In the genomic region with DNA sequence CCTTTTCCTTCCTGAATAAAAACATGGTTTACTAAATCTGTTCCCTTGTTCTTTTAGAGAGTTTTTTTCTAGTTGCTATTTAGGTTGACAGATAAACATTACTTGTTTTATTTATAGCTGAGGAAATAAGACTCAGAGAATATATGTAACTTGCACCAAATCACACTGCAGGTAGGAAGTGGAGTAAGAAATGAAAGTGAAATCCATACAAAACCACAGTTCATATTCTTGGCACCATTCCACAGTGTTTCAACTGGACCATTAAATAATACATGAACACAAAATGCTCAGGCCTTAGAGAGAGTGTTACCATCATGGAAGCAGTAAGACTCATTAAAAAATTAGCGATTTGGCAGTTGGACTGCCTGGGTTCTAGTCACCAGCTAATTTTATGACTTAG, we compare ENCODE assay signal across 24 cellular contexts.
DNase-seq lines count a peak whose midpoint lies in the region; ATAC-seq and TF ChIP-seq lines count a peak whose summit lies in the region.
"Had no signal": no experiment of that assay in that cellular context is flagged by ENCODE, and none has a peak within 500 bp of the region (broad histone marks: within the 10 kb centered on the region; RNA-seq: fewer than 3 reads in every experiment).

No MANE protein-coding gene starts in this region.

- POLR2A ChIA-PET in CD8-positive, alpha-beta memory T cell (lab: Charles Lee) = no interaction called here

- no peak overlapping the region for H3K27ac ChIP-seq in DND-41 (ENCODE audit: low read length)
- no peak overlapping the region for H3K27ac ChIP-seq in MM.1S (ENCODE audit: low read length)
- no peak overlapping the region for H3K27ac ChIP-seq in CD8-positive, alpha-beta memory T cell (ENCODE audit: low read depth, low read length)
- no peak overlapping the region for H3K27ac ChIP-seq in esophagus squamous epithelium
- H3K27ac ChIP-seq: gastroesophageal sphincter, thoracic aorta, uterus had no signal

- DNase-seq in DND-41 = no peak
- peak; percentile 40 for DNase-seq in MM.1S
- DNase-seq in astrocyte of the spinal cord (ENCODE audit: low read depth, low spot score) = peak; percentile 47
- peak; percentile 14 for DNase-seq in kidney tubule cell (ENCODE audit: low spot score)
- no peak for DNase-seq in CD8-positive, alpha-beta memory T cell
- no peak for DNase-seq in esophagus squamous epithelium (lab: John Stamatoyannopoulos, UW)
- DNase-seq in DMS153 treated with DMSO at 0.1 percent for 48 hours (lab: John Stamatoyannopoulos, UW; ENCODE audit: unreplicated experiment) = no peak
- DNase-seq: activated B cell treated with CpG ODN at 0.5 μM for 24 hours; cerebellar nuclear complex; GDM1; kidney; NCI-H774; posterior cingulate gyrus; SHP77; stimulated activated naive CD4-positive, alpha-beta T cell treated with Interleukin-2 at 50 U/mL for 16 hours; SW 1271; uterus had no signal

- H3K9me3 Mint-ChIP-seq in CD8-positive, alpha-beta memory T cell = peaks cover 2 to 14% (median 6%) of the 10 kb centered on the region in 5 donors

- H3K79me2 ChIP-seq in DND-41 (ENCODE audit: insufficient read depth, low read length) (no peaks in the 10 kb centered on the region), MM.1S (ENCODE audit: low read length) (no peaks in the 10 kb centered on the region)

- H3K4me1 ChIP-seq in DND-41 (ENCODE audit: insufficient read depth, low read length) (peaks cover 4% of the 10 kb centered on the region; the same call in 1 of the 2 replicates), MM.1S (ENCODE audit: low read length) (no peaks in the 10 kb centered on the region), esophagus squamous epithelium (no peaks in the 10 kb centered on the region)
- no peaks in the 10 kb centered on the region for H3K4me1 ChIP-seq in CD8-positive, alpha-beta memory T cell (ENCODE audit: insufficient read depth, low read length)
- H3K4me1 ChIP-seq: gastroesophageal sphincter, uterus had no signal

- H3K4me1 Mint-ChIP-seq in CD8-positive, alpha-beta memory T cell = no peaks in the 10 kb centered on the region
- H3K4me1 Mint-ChIP-seq: activated B cell treated with CpG ODN at 0.5 μM for 24 hours; activated naive CD4-positive, alpha-beta T cell treated with anti-CD3 and anti-CD28 coated beads, Interleukin-2, amount 50 U/mL, for 24 hours; CD14-positive monocyte had no signal

- H3K27me3 ChIP-seq in DND-41 (ENCODE audit: insufficient read depth, low read length, poor library complexity) (no peaks in the 10 kb centered on the region), MM.1S (replicated peaks; ENCODE audit: insufficient read depth, low read length) (no peaks in the 10 kb centered on the region), esophagus squamous epithelium (no peaks in the 10 kb centered on the region)
- no peaks in the 10 kb centered on the region for H3K27me3 ChIP-seq in CD8-positive, alpha-beta memory T cell (ENCODE audit: insufficient read depth, low read length, poor library complexity, severe bottlenecking)
- H3K27me3 ChIP-seq: gastroesophageal sphincter, uterus had no signal

- no peaks in the 10 kb centered on the region for H3F3A ChIP-seq in MM.1S (ENCODE audit: insufficient read depth, low read length)

- in situ Hi-C loops in astrocyte of the spinal cord (cut with HindIII; ENCODE audit: low sequenced_read_pairs) = no loop called here

- no peaks in the 10 kb centered on the region for H3K36me3 ChIP-seq in DND-41 (ENCODE audit: insufficient read depth, low read length)
- H3K36me3 ChIP-seq in MM.1S (replicated peaks; ENCODE audit: insufficient read depth, low read length) = no peaks in the 10 kb centered on the region
- H3K36me3 ChIP-seq in CD8-positive, alpha-beta memory T cell (ENCODE audit: insufficient read depth, low read length) = no peaks in the 10 kb centered on the region
- H3K36me3 ChIP-seq in esophagus squamous epithelium = no peaks in the 10 kb centered on the region
- H3K36me3 ChIP-seq: gastroesophageal sphincter, thoracic aorta, uterus had no signal

- no peaks in the 10 kb centered on the region for H3K27me3 Mint-ChIP-seq in CD8-positive, alpha-beta memory T cell
- H3K27me3 Mint-ChIP-seq: activated B cell treated with CpG ODN at 0.5 μM for 24 hours; activated naive CD4-positive, alpha-beta T cell treated with anti-CD3 and anti-CD28 coated beads, Interleukin-2, amount 50 U/mL, for 24 hours had no signal

- CTCF ChIA-PET in CD8-positive, alpha-beta memory T cell (lab: Charles Lee) = no interaction called here

- H3K4me3 Mint-ChIP-seq in CD8-positive, alpha-beta memory T cell = no peak overlapping the region
- H3K4me3 Mint-ChIP-seq: activated B cell treated with CpG ODN at 0.5 μM for 24 hours; activated naive CD4-positive, alpha-beta T cell treated with anti-CD3 and anti-CD28 coated beads, Interleukin-2, amount 50 U/mL, for 24 hours; activated T-helper 1 cell treated with anti-CD3 and anti-CD28 coated beads, Interleukin-12 subunit alpha, Interleukin-12 subunit beta, Interleukin-2, Interleukin-4 antibody, amounts not matched to agents 30 ng/mL and 10 ng/mL and 1 ng/mL, durations not matched to agents 14 hours and 24 hours and 36 hours; CD14-positive monocyte had no signal

- H3K9me2 ChIP-seq in MM.1S (replicated peaks; ENCODE audit: insufficient read depth, low read length) = no peaks in the 10 kb centered on the region

- 83 to 89% methylated on average over 1 of the region's 1 CpG for WGBS in esophagus squamous epithelium, 2 donors

- H4K20me1 ChIP-seq in DND-41 (ENCODE audit: insufficient read depth, low read length) (no peaks in the 10 kb centered on the region), MM.1S (ENCODE audit: insufficient read depth, low read length) (no peaks in the 10 kb centered on the region)

- H3K4me3 ChIP-seq in DND-41 (ENCODE audit: low read depth in 1 of 2, low read length in 2 of 2) (no peak overlapping the region), MM.1S (ENCODE audit: low read length) (no peak overlapping the region), astrocyte of the spinal cord (ENCODE audit: low read depth, low read length) (no peak overlapping the region), esophagus squamous epithelium (no peak overlapping the region)
- H3K4me3 ChIP-seq in CD8-positive, alpha-beta memory T cell (ENCODE audit: low read length) = no peak overlapping the region
- H3K4me3 ChIP-seq: gastroesophageal sphincter, lung, thoracic aorta, uterus had no signal

- peak; percentile 78 for ATAC-seq in DND-41 (ENCODE audit: insufficient read depth, low read depth)
- ATAC-seq: gastroesophageal sphincter, sciatic nerve had no signal

- no peaks in the 10 kb centered on the region for H3K36me3 Mint-ChIP-seq in CD8-positive, alpha-beta memory T cell
- H3K36me3 Mint-ChIP-seq: activated naive CD4-positive, alpha-beta T cell treated with anti-CD3 and anti-CD28 coated beads, Interleukin-2, amount 50 U/mL, for 24 hours; CD14-positive monocyte had no signal

- H3K4me2 ChIP-seq in DND-41 (ENCODE audit: insufficient read depth, low read length) (no peak overlapping the region), MM.1S (ENCODE audit: low read depth, low read length) (no peak overlapping the region)

- no peak overlapping the region for H3K9ac ChIP-seq in DND-41 (ENCODE audit: low read depth, low read length)
- H3K9ac ChIP-seq in MM.1S (ENCODE audit: low read length) = no peak overlapping the region

- H3K9me3 ChIP-seq in DND-41 (ENCODE audit: insufficient read depth, low read length, severe bottlenecking) (peaks cover 2% of the 10 kb centered on the region), MM.1S (replicated peaks; ENCODE audit: insufficient read depth, low read length) (no peaks in the 10 kb centered on the region), esophagus squamous epithelium (peaks cover 0 to 8% (median 0%) of the 10 kb centered on the region in 3 donors)
- no peaks in the 10 kb centered on the region for H3K9me3 ChIP-seq in CD8-positive, alpha-beta memory T cell (ENCODE audit: low read length)
- H3K9me3 ChIP-seq: thoracic aorta, uterus had no signal

- H2AFZ ChIP-seq in DND-41 (ENCODE audit: low read depth, low read length) (no peak overlapping the region), MM.1S (ENCODE audit: low read length) (no peak overlapping the region)

- TF ChIP-seq CTCF in DND-41 (IDR thresholded peaks at IDR 0.05; ENCODE audit: borderline replicate concordance, extremely low read depth, low read length, poor library complexity, severe bottlenecking) (no peak), MM.1S (IDR thresholded peaks at IDR 0.05; ENCODE audit: low read length) (no peak), astrocyte of the spinal cord (IDR thresholded peaks at IDR 0.05; ENCODE audit: low read depth, low read length) (no peak), esophagus squamous epithelium (IDR thresholded peaks at IDR 0.05) (no peak)

- no peak for TF ChIP-seq POLR2A in esophagus squamous epithelium (IDR thresholded peaks at IDR 0.05)

- no peak overlapping the region for H3K27ac Mint-ChIP-seq in CD8-positive, alpha-beta memory T cell
- H3K27ac Mint-ChIP-seq: activated B cell treated with CpG ODN at 0.5 μM for 24 hours; activated naive CD4-positive, alpha-beta T cell treated with anti-CD3 and anti-CD28 coated beads, Interleukin-2, amount 50 U/mL, for 24 hours; activated T-helper 1 cell treated with anti-CD3 and anti-CD28 coated beads, Interleukin-12 subunit alpha, Interleukin-12 subunit beta, Interleukin-2, Interleukin-4 antibody, amounts not matched to agents 30 ng/mL and 10 ng/mL and 1 ng/mL, durations not matched to agents 14 hours and 24 hours and 36 hours; CD14-positive monocyte had no signal

- intact Hi-C loops in esophagus squamous epithelium (cut with DNase I) = no loop called here

Comparison
In these comparisons a context has a peak if more than half of its experiments do, and no peak if none do; other contexts are left out.
1. DNase-seq: peak in MM.1S (single experiment), astrocyte of the spinal cord (single experiment) and kidney tubule cell (single experiment); none in DND-41 (single experiment), CD8-positive, alpha-beta memory T cell (0 of 5), esophagus squamous epithelium (single experiment) and DMS153 treated with DMSO at 0.1 percent for 48 hours (single experiment).